Comparison of ENCODE assay signal across 1 cellular context in genomic region chrX:63755892-63756291, GRCh38.
A peak's percentile ranks its signal among the peaks of the same experiment; 100 is the strongest.
TF ChIP-seq lines count a peak whose summit lies in the region.

No MANE protein-coding gene starts in this region.

TF ChIP-seq in GM12878, 131 proteins besides CTCF, POLR2A, EP300 and RAD21 (continued from another document and continues in another):
- TF ChIP-seq MXI1 (IDR thresholded peaks at IDR 0.05; ENCODE audit: low read depth, low read length): no peak
- TF ChIP-seq PBX3 (IDR thresholded peaks at IDR 0.05; ENCODE audit: insufficient replicate concordance, low read depth, low read length): no peak
- TF ChIP-seq HSF1 (IDR thresholded peaks at IDR 0.05; ENCODE audit: low read depth, low read length): no peak
- no peak for TF ChIP-seq CEBPB (IDR thresholded peaks at IDR 0.05; ENCODE audit: borderline replicate concordance in 1 of 2, low read depth in 2 of 2, low read length in 2 of 2)
- TF ChIP-seq MTA3 (IDR thresholded peaks at IDR 0.05; ENCODE audit: borderline replicate concordance, low read length): no peak; the same call in 1 of the 2 replicates
- TF ChIP-seq FOXM1 (IDR thresholded peaks at IDR 0.05; ENCODE audit: low read depth, low read length): peak; percentile 67; the same call in 1 of the 2 replicates
- TF ChIP-seq TBL1XR1 (IDR thresholded peaks at IDR 0.05; ENCODE audit: low read depth, low read length): no peak
- peak; percentile 95 for TF ChIP-seq JUNB (IDR thresholded peaks at IDR 0.05)
- TF ChIP-seq STAT3 (IDR thresholded peaks at IDR 0.05; ENCODE audit: low read depth, low read length): no peak
- TF ChIP-seq PML (IDR thresholded peaks at IDR 0.05; ENCODE audit: low read length): no peak
- TF ChIP-seq ZBTB11 (CRISPR knock-in tag; IDR thresholded peaks at IDR 0.05): no peak
- peak; percentile 75 for TF ChIP-seq BCL11A (IDR thresholded peaks at IDR 0.05; ENCODE audit: low read depth, low read length)
- TF ChIP-seq CBFB (IDR thresholded peaks at IDR 0.05; ENCODE audit: low read depth): no peak
- TF ChIP-seq EGR1 (IDR thresholded peaks at IDR 0.05; ENCODE audit: borderline replicate concordance in 1 of 2, low read depth in 2 of 2, low read length in 2 of 2): no peak
- no peak for TF ChIP-seq BMI1 (IDR thresholded peaks at IDR 0.05; ENCODE audit: borderline replicate concordance)
- no peak for TF ChIP-seq DPF2 (IDR thresholded peaks at IDR 0.05)
- TF ChIP-seq PRDM15 (CRISPR knock-in tag; IDR thresholded peaks at IDR 0.05): no peak
- TF ChIP-seq RCOR1 (conservative IDR thresholded peaks at IDR 0.05; ENCODE audit: low read depth, low read length): 0 out of 2 replicates have a peak, but pooled peaks have one; percentile 40
- TF ChIP-seq POLR2AphosphoS2 (IDR thresholded peaks at IDR 0.05; ENCODE audit: low read depth, low read length): no peak
- no peak for TF ChIP-seq ZNF274 (IDR thresholded peaks at IDR 0.05; ENCODE audit: insufficient read depth, insufficient read length)
- TF ChIP-seq RAD51 (IDR thresholded peaks at IDR 0.05): no peak
- TF ChIP-seq BHLHE40 (IDR thresholded peaks at IDR 0.05; ENCODE audit: borderline replicate concordance in 1 of 2, low read depth in 2 of 2, low read length in 1 of 2): no peak
- TF ChIP-seq FOXK2 (IDR thresholded peaks at IDR 0.05): no peak
- TF ChIP-seq PAX8 (IDR thresholded peaks at IDR 0.05): no peak
- TF ChIP-seq POLR2AphosphoS5 (IDR thresholded peaks at IDR 0.05; ENCODE audit: low read length): no peak
- TF ChIP-seq ATF2 (IDR thresholded peaks at IDR 0.05; ENCODE audit: low read length): peak; percentile 56; the same call in 1 of the 2 replicates
- no peak for TF ChIP-seq HDAC6 (IDR thresholded peaks at IDR 0.05; ENCODE audit: unreplicated experiment)
- TF ChIP-seq IKZF1 (conservative IDR thresholded peaks at IDR 0.05): peak; percentile 29; the same call in 1 of the 2 replicates
- no peak for TF ChIP-seq MEF2A (IDR thresholded peaks at IDR 0.05; ENCODE audit: insufficient read depth, low read depth, low read length)
- no peak for TF ChIP-seq NR2F1 (conservative IDR thresholded peaks at IDR 0.05)
- no peak for TF ChIP-seq NBN (IDR thresholded peaks at IDR 0.05)
- peak in 1 of 2 experiments; percentile 35; a peak in 1 of 4 replicates for TF ChIP-seq ETV6 (conservative IDR thresholded peaks at IDR 0.05 in 1 of 2, IDR thresholded peaks at IDR 0.05 in 1 of 2; ENCODE audit: borderline replicate concordance in 1 of 2, low read depth in 1 of 2)
- TF ChIP-seq SKIL (IDR thresholded peaks at IDR 0.05; ENCODE audit: low read depth, poor library complexity, severe bottlenecking): no peak
- peak; percentile 51; the same call in 1 of the 2 replicates for TF ChIP-seq CREM (IDR thresholded peaks at IDR 0.05; ENCODE audit: low read depth)
- peak; percentile 41; the same call in 1 of the 2 replicates for TF ChIP-seq PAX5 (IDR thresholded peaks at IDR 0.05; ENCODE audit: borderline replicate concordance, low read depth, low read length)
- no peak for TF ChIP-seq SIX5 (IDR thresholded peaks at IDR 0.05; ENCODE audit: low read depth, low read length, severe bottlenecking)
- peak; percentile 20 to 21; a peak in 2 of 4 replicates for TF ChIP-seq IKZF2 (IDR thresholded peaks at IDR 0.05)
- no peak for TF ChIP-seq MEF2B (IDR thresholded peaks at IDR 0.05; ENCODE audit: partially characterized antibody, poor library complexity, severe bottlenecking)
- TF ChIP-seq REST (IDR thresholded peaks at IDR 0.05; ENCODE audit: low read depth, low read length): no peak
- TF ChIP-seq MAX (IDR thresholded peaks at IDR 0.05; ENCODE audit: low read depth, low read length): no peak
- peak; percentile 83 for TF ChIP-seq NFIC (IDR thresholded peaks at IDR 0.05; ENCODE audit: low read depth, low read length)
- TF ChIP-seq NRF1 (conservative IDR thresholded peaks at IDR 0.05; ENCODE audit: low read depth, low read length): no peak
- no peak for TF ChIP-seq SUZ12 (IDR thresholded peaks at IDR 0.05; ENCODE audit: unreplicated experiment)
- no peak for TF ChIP-seq ATF7 (IDR thresholded peaks at IDR 0.05; ENCODE audit: low read depth)
- peak; percentile 66 for TF ChIP-seq BCL3 (IDR thresholded peaks at IDR 0.05; ENCODE audit: borderline replicate concordance, insufficient read depth, low read depth, low read length, poor library complexity, severe bottlenecking)
